Comparison of ENCODE assay signal across 5 cellular contexts in genomic region chr7:76480403-76481253, GRCh38. TPM values are rescaled to one million over a fixed set of nuclear protein-coding genes. Genes with fewer than 3 reads are reported as not detected.
"Had no signal": no experiment of that assay in that cellular context is flagged by ENCODE, and none has a peak within 500 bp of the region (broad histone marks: within the 10 kb centered on the region; RNA-seq: fewer than 3 reads in every experiment).

No MANE protein-coding gene starts in this region.

RNA-seq across cellular contexts. Expression of gene UPK3B, which starts 29.7 kb away (rescaled TPM):
- total RNA-seq: HepG2, HT1080, IMR-90, RPMI7951 had no signal
- polyA plus RNA-seq: HepG2 had no signal

RNA-seq across cellular contexts. Expression of gene ZP3, which starts 55.9 kb away (rescaled TPM):
- total RNA-seq: HepG2, Right ventricle myocardium superior had no signal
- polyA plus RNA-seq: HepG2 had no signal
